ENCODE assay signal across 10 cellular contexts in the genomic region with DNA sequence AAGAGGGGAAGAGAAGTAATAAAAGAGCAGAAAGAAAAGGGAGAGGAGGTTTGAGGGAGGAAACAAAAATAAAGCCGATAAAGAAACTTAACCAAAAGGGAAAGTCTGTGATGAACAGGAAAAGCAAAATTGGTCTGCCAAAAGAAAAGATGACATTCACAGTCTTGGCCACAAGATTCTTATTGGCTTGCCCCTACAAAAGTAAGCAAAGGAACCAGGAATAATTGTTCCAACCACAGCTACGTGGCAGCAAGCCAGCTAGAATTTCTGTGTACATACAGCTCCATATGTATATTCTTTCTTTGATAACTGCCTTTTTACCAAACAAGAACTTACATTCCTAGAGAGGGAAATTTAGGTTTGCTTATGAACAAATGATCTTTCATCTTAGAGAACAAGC.
DNase-seq lines count a peak whose midpoint lies in the region; ATAC-seq and TF ChIP-seq lines count a peak whose summit lies in the region.
"Had no signal": no experiment of that assay in that cellular context is flagged by ENCODE, and none has a peak within 500 bp of the region (broad histone marks: within the 10 kb centered on the region; RNA-seq: fewer than 3 reads in every experiment).

No MANE protein-coding gene starts in this region.

- no peak for ATAC-seq in activated naive CD8-positive, alpha-beta T cell treated with anti-CD3 and anti-CD28 coated beads, Interleukin-2, amount 10 ng/mL, durations not matched to agents 7 days and 5 days (ENCODE audit: low read depth)
- ATAC-seq in left colon (peak; percentile 69), HG03457 (IDR thresholded peaks at IDR 0.05; ENCODE audit: unreplicated experiment) (no peak)

- no peak overlapping the region for H3K9ac ChIP-seq in trophoblast cell (ENCODE audit: low read length)

- TF ChIP-seq POLR2A in vagina (IDR thresholded peaks at IDR 0.05): no peak

- no peak for TF ChIP-seq CTCF in AG10803 (conservative IDR thresholded peaks at IDR 0.05; ENCODE audit: low read length)
- TF ChIP-seq CTCF in vagina (IDR thresholded peaks at IDR 0.05): no peak

- no peak overlapping the region for H2AK5ac ChIP-seq in trophoblast cell (ENCODE audit: low read length)

- intact Hi-C loops in left colon (cut with DNase I, micrococcal nuclease): no loop called here
- intact Hi-C loops in vagina (cut with DNase I): no loop called here

- no peak overlapping the region for H3K4me3 ChIP-seq in AG10803 (ENCODE audit: low read length)
- no peak overlapping the region for H3K4me3 ChIP-seq in trophoblast cell (ENCODE audit: low read depth, low read length)
- H3K4me3 ChIP-seq in vagina: no peak overlapping the region
- H3K4me3 ChIP-seq: cardiac muscle cell had no signal

- POLR2A ChIA-PET in activated naive CD8-positive, alpha-beta T cell treated with anti-CD3 and anti-CD28 coated beads, Interleukin-2, amount 10 ng/mL, durations not matched to agents 7 days and 5 days (lab: Charles Lee): no interaction called here

- no peak overlapping the region for H3K4me2 ChIP-seq in trophoblast cell (ENCODE audit: low read length)

- peaks cover 2 to 6% of the 10 kb centered on the region in 2 experiments for H3K36me3 ChIP-seq in trophoblast cell (ENCODE audit: control insufficient read depth in 1 of 2, insufficient read depth in 2 of 2, low read length in 2 of 2)
- peaks cover 0 to 8% of the 10 kb centered on the region in 2 donors for H3K36me3 ChIP-seq in vagina

- no peak overlapping the region for H3K4ac ChIP-seq in trophoblast cell (ENCODE audit: low read depth, low read length)

- no peak overlapping the region for H4K12ac ChIP-seq in trophoblast cell (ENCODE audit: low read depth, low read length)

- no peak overlapping the region for H2BK12ac ChIP-seq in trophoblast cell (ENCODE audit: low read length)

- no peaks in the 10 kb centered on the region for H3K27me3 Mint-ChIP-seq in activated naive CD8-positive, alpha-beta T cell treated with anti-CD3 and anti-CD28 coated beads, Interleukin-2, amount 10 ng/mL, durations not matched to agents 7 days and 5 days

- peaks cover 37% of the 10 kb centered on the region for H3K36me3 Mint-ChIP-seq in activated naive CD8-positive, alpha-beta T cell treated with anti-CD3 and anti-CD28 coated beads, Interleukin-2, amount 10 ng/mL, durations not matched to agents 7 days and 5 days

- WGBS in trophoblast cell (ENCODE audit: extremely low coverage, insufficient coverage, insufficient read length): no CpG with 5 or more reads among the region's 2 CpGs

- no peaks in the 10 kb centered on the region for H3K4me1 ChIP-seq in trophoblast cell (ENCODE audit: control insufficient read depth in 1 of 2, insufficient read depth in 2 of 2, low read length in 2 of 2)
- H3K4me1 ChIP-seq in vagina: no peaks in the 10 kb centered on the region

- no peak overlapping the region for H2BK120ac ChIP-seq in trophoblast cell (ENCODE audit: insufficient read depth, low read length, poor library complexity)

- H4K8ac ChIP-seq in trophoblast cell (ENCODE audit: low read depth, low read length): no peak overlapping the region

- no peaks in the 10 kb centered on the region for H3K79me2 ChIP-seq in trophoblast cell (ENCODE audit: control insufficient read depth, insufficient read depth, low read length, poor library complexity)

- no peak overlapping the region for H3K23ac ChIP-seq in trophoblast cell (ENCODE audit: low read length)

- H3K18ac ChIP-seq in trophoblast cell (ENCODE audit: low read length): no peak overlapping the region

- H4K91ac ChIP-seq in trophoblast cell (ENCODE audit: low read depth, low read length): no peak overlapping the region

- no peak overlapping the region for H2AFZ ChIP-seq in trophoblast cell (ENCODE audit: insufficient read depth, low read length, poor library complexity)

- H3K79me1 ChIP-seq in trophoblast cell (ENCODE audit: low read length): no peaks in the 10 kb centered on the region

- H3K9me3 ChIP-seq in trophoblast cell (ENCODE audit: insufficient read depth, low read depth, low read length) (no peaks in the 10 kb centered on the region), vagina (no peaks in the 10 kb centered on the region)

- no peak overlapping the region for H3K27ac Mint-ChIP-seq in activated naive CD8-positive, alpha-beta T cell treated with anti-CD3 and anti-CD28 coated beads, Interleukin-2, amount 10 ng/mL, durations not matched to agents 7 days and 5 days

- H2BK5ac ChIP-seq in trophoblast cell (ENCODE audit: low read depth, low read length, poor library complexity): no peak overlapping the region

- no peak overlapping the region for H3K14ac ChIP-seq in trophoblast cell (ENCODE audit: low read length)

- H3K4me1 Mint-ChIP-seq in activated naive CD8-positive, alpha-beta T cell treated with anti-CD3 and anti-CD28 coated beads, Interleukin-2, amount 10 ng/mL, durations not matched to agents 7 days and 5 days: peaks cover 4% of the 10 kb centered on the region

- no peaks in the 10 kb centered on the region for H3K9me3 Mint-ChIP-seq in activated naive CD8-positive, alpha-beta T cell treated with anti-CD3 and anti-CD28 coated beads, Interleukin-2, amount 10 ng/mL, durations not matched to agents 7 days and 5 days

- peak overlapping the region; percentile 7 for H3K4me3 Mint-ChIP-seq in activated naive CD8-positive, alpha-beta T cell treated with anti-CD3 and anti-CD28 coated beads, Interleukin-2, amount 10 ng/mL, durations not matched to agents 7 days and 5 days

- peak; percentile 67 for DNase-seq in AG10803 (ENCODE audit: low read depth)
- DNase-seq in HS-5 (ENCODE audit: low read depth): peak; percentile 73
- no peak for DNase-seq in activated naive CD8-positive, alpha-beta T cell treated with anti-CD3 and anti-CD28 coated beads, Interleukin-2, amount 10 ng/mL, durations not matched to agents 7 days and 5 days
- DNase-seq in left colon: peak; percentile 33 to 67
- no peak for DNase-seq in HPDE6-E6E7 (ENCODE audit: extremely low spot score)
- DNase-seq in trophoblast cell: no peak
- DNase-seq in vagina (ENCODE audit: extremely low spot score in 2 of 2): no peak
- DNase-seq: Karpas-422 had no signal

- H3K27ac ChIP-seq in trophoblast cell (ENCODE audit: low read depth, low read length) (no peak overlapping the region), vagina (no peak overlapping the region)
- H3K27ac ChIP-seq: cardiac muscle cell had no signal

- H3K27me3 ChIP-seq in trophoblast cell (ENCODE audit: insufficient read depth, low read length) (no peaks in the 10 kb centered on the region), vagina (no peaks in the 10 kb centered on the region)
- H3K27me3 ChIP-seq: cardiac muscle cell had no signal

Comparison
In these comparisons a context has a peak if more than half of its experiments do, and no peak if none do; other contexts are left out.
1. DNase-seq: peak in AG10803 (single experiment), HS-5 (single experiment) and left colon (2 of 2); none in activated naive CD8-positive, alpha-beta T cell treated with anti-CD3 and anti-CD28 coated beads, Interleukin-2, amount 10 ng/mL, durations not matched to agents 7 days and 5 days (single experiment), HPDE6-E6E7 (single experiment), trophoblast cell (0 of 2) and vagina (0 of 2).